ENCODE assay signal across 8 cellular contexts in the genomic region with DNA sequence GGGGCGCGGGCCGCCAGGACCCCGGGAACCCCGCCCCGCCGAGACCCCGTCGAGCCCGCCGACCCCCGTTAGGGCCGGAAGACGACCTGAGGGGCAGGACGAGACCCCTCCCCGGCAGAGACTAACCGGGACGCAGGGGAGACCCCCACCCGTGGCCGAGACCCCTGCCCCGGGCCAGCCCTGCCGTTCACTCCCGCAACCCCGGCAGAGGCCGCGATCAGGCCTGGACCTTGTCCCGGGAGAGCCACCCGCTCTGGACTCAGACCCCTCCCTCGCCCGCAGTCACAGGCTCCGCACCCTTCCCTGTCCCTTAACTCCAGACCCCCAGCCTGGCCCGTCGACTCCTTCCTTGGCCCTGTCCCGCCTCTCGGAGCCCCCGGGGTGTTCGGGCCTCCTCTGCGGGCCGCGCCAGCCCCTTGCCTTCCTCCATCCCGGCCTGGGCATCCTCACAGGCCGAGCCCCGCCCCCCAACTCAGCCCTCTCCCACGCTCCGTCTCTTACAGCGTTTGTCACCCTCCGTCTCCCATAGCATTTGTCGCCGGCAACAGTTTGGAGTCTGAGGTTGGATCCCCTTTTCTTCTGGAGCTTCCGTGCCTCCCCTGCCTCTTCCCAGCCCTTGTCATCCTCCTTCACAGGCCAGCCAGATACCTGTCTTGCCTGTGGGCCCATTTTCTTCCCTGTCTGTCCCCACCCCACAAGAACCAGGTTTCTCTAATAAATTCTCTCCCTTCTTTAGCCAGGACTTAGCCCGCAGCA. TPM values are rescaled to one million over a fixed set of nuclear protein-coding genes. Genes with fewer than 3 reads are reported as not detected.
A peak's percentile ranks its signal among the peaks of the same experiment; 100 is the strongest.
DNase-seq lines count a peak whose midpoint lies in the region; ATAC-seq and TF ChIP-seq lines count a peak whose summit lies in the region.

No MANE protein-coding gene starts in this region.

- TF ChIP-seq CTCF in BE2C (IDR thresholded peaks at IDR 0.05; ENCODE audit: low read depth, low read length), result no peak

- H3K9me3 Mint-ChIP-seq in activated naive CD4-positive, alpha-beta T cell treated with anti-CD3 and anti-CD28 coated beads, Interleukin-2, amount 50 U/mL, for 72 hours, result no peaks in the 10 kb centered on the region

- DNase-seq in BE2C, result peak; percentile 50
- DNase-seq in activated naive CD4-positive, alpha-beta T cell treated with anti-CD3 and anti-CD28 coated beads, Interleukin-2, amount 50 U/mL, for 72 hours (ENCODE audit: low spot score in 2 of 2), result no peak
- DNase-seq in stimulated activated CD8-positive, alpha-beta memory T cell treated with anti-CD3 and anti-CD28 coated beads, Interleukin-4, amount 100 ng/mL, for 48 hours, result peak; percentile 63
- no peak for DNase-seq in effector CD8-positive, alpha-beta T cell (lab: John Stamatoyannopoulos, UW)
- DNase-seq in medulla oblongata (ENCODE audit: extremely low spot score), result no peak

- H3K27ac Mint-ChIP-seq in activated naive CD4-positive, alpha-beta T cell treated with anti-CD3 and anti-CD28 coated beads, Interleukin-2, amount 50 U/mL, for 72 hours, result peak overlapping the region; percentile 66 to 93

- ATAC-seq in HG03095 (IDR thresholded peaks at IDR 0.05; ENCODE audit: unreplicated experiment) (peak; percentile 5), HG02885 (IDR thresholded peaks at IDR 0.05; ENCODE audit: poor library complexity, unreplicated experiment) (no peak)
- ATAC-seq in activated naive CD4-positive, alpha-beta T cell treated with anti-CD3 and anti-CD28 coated beads, Interleukin-2, amount 50 U/mL, for 72 hours, result peak; percentile 17 to 19

- H3K9me3 ChIP-seq in BE2C (no peaks in the 10 kb centered on the region), iPS-15b (ENCODE audit: control insufficient read depth, insufficient read depth, low read length) (no peaks in the 10 kb centered on the region)

- peak overlapping the region; percentile 81 for H3K4me3 ChIP-seq in BE2C (ENCODE audit: low read depth, low read length)
- H3K4me3 ChIP-seq in iPS-15b (ENCODE audit: low read depth, low read length), result peak overlapping the region; percentile 75

- H3K4me1 ChIP-seq in BE2C, result peaks cover 11% of the 10 kb centered on the region
- peaks cover 2% of the 10 kb centered on the region for H3K4me1 ChIP-seq in iPS-15b (ENCODE audit: control insufficient read depth, insufficient read depth, low read length)

- H3K9ac ChIP-seq in iPS-15b (ENCODE audit: low read depth, low read length), result no peak overlapping the region

- H3K36me3 ChIP-seq in BE2C, result no peaks in the 10 kb centered on the region
- peaks cover 3% of the 10 kb centered on the region for H3K36me3 ChIP-seq in iPS-15b (ENCODE audit: control insufficient read depth, insufficient read depth, low read length)

- no peaks in the 10 kb centered on the region for H3K36me3 Mint-ChIP-seq in activated naive CD4-positive, alpha-beta T cell treated with anti-CD3 and anti-CD28 coated beads, Interleukin-2, amount 50 U/mL, for 72 hours

- H3K27me3 ChIP-seq in BE2C (no peaks in the 10 kb centered on the region), iPS-15b (ENCODE audit: control insufficient read depth, insufficient read depth, low read length) (no peaks in the 10 kb centered on the region)

RNA-seq across cellular contexts. Expression of a gene that starts 0.6 kb away (rescaled TPM):
- 202 TPM for polyA plus RNA-seq in BE2C (2012; ENCODE audit: insufficient read depth, insufficient read length, low read depth)
- 10 to 100 TPM; 21.9 to 79.3 TPM for total RNA-seq in activated naive CD4-positive, alpha-beta T cell treated with anti-CD3 and anti-CD28 coated beads, Interleukin-2, amount 50 U/mL, for 72 hours

RNA-seq across cellular contexts. Expression of a gene that starts 14.1 kb away (rescaled TPM):
- polyA plus RNA-seq in BE2C (2012; ENCODE audit: insufficient read depth, insufficient read length, low read depth), result 54.0 TPM
- 1 to 10 TPM in 1 of 2 donors, under 1 TPM in 1; 0.39 to 1.4 TPM for total RNA-seq in activated naive CD4-positive, alpha-beta T cell treated with anti-CD3 and anti-CD28 coated beads, Interleukin-2, amount 50 U/mL, for 72 hours

RNA-seq across cellular contexts. Expression of a gene that starts 15.8 kb away (rescaled TPM):
- 31.1 TPM for polyA plus RNA-seq in BE2C (2012; ENCODE audit: insufficient read depth, insufficient read length, low read depth)
- total RNA-seq in activated naive CD4-positive, alpha-beta T cell treated with anti-CD3 and anti-CD28 coated beads, Interleukin-2, amount 50 U/mL, for 72 hours, result 10 to 100 TPM; 21.5 to 47.8 TPM

RNA-seq across cellular contexts. Expression of a gene that starts 16.3 kb away (rescaled TPM):
- 2.7 TPM for polyA plus RNA-seq in BE2C (2012; ENCODE audit: insufficient read depth, insufficient read length, low read depth)
- total RNA-seq in activated naive CD4-positive, alpha-beta T cell treated with anti-CD3 and anti-CD28 coated beads, Interleukin-2, amount 50 U/mL, for 72 hours, result 1 to 10 TPM in 1 of 2 donors, under 1 TPM in 1; 0.32 to 1.2 TPM

RNA-seq across cellular contexts. Expression of a gene that starts 20.6 kb away (rescaled TPM):
- polyA plus RNA-seq in BE2C (2012; ENCODE audit: insufficient read depth, insufficient read length, low read depth), result 1.0 TPM
- not detected for total RNA-seq in activated naive CD4-positive, alpha-beta T cell treated with anti-CD3 and anti-CD28 coated beads, Interleukin-2, amount 50 U/mL, for 72 hours

Comparison
In these comparisons a context has a peak if more than half of its experiments do, and no peak if none do; other contexts are left out.
1. DNase-seq: peak in BE2C (single experiment) and stimulated activated CD8-positive, alpha-beta memory T cell treated with anti-CD3 and anti-CD28 coated beads, Interleukin-4, amount 100 ng/mL, for 48 hours (single experiment); none in activated naive CD4-positive, alpha-beta T cell treated with anti-CD3 and anti-CD28 coated beads, Interleukin-2, amount 50 U/mL, for 72 hours (0 of 2), effector CD8-positive, alpha-beta T cell (single experiment) and medulla oblongata (single experiment).